In genomic region chr7:85829817-85830432, GRCh38 we compare ENCODE assay signal across 9 cellular contexts.
DNase-seq lines count a peak whose midpoint lies in the region; ATAC-seq and TF ChIP-seq lines count a peak whose summit lies in the region.
"Had no signal": no experiment of that assay in that cellular context is flagged by ENCODE, and none has a peak within 500 bp of the region (broad histone marks: within the 10 kb centered on the region; RNA-seq: fewer than 3 reads in every experiment).

No MANE protein-coding gene starts in this region.

- no peaks in the 10 kb centered on the region for H3K9me2 ChIP-seq in OCI-LY7 (ENCODE audit: insufficient read depth, low read length)

- no peak overlapping the region for H2AFZ ChIP-seq in OCI-LY7 (ENCODE audit: low read length)

- no peaks in the 10 kb centered on the region for H3K9me3 ChIP-seq in left ventricle myocardium inferior (replicated peaks)
- no peaks in the 10 kb centered on the region for H3K9me3 ChIP-seq in OCI-LY7 (ENCODE audit: low read length)
- H3K9me3 ChIP-seq in sigmoid colon, result no peaks in the 10 kb centered on the region

- H3K27me3 ChIP-seq in left ventricle myocardium inferior (ENCODE audit: low read depth) (no peaks in the 10 kb centered on the region), sigmoid colon (no peaks in the 10 kb centered on the region)

- TF ChIP-seq EP300 in sigmoid colon (IDR thresholded peaks at IDR 0.05), result no peak

- H3K36me3 ChIP-seq in left ventricle myocardium inferior (no peaks in the 10 kb centered on the region), OCI-LY7 (ENCODE audit: insufficient read depth, low read length) (no peaks in the 10 kb centered on the region), sigmoid colon (no peaks in the 10 kb centered on the region)

- POLR2A ChIA-PET in OCI-LY7 (lab: Charles Lee), result interaction anchor here (1.1 kb wide), 1 partner anchor 10 kb away, joined by 3 read pairs; no protein-coding TSS in a partner anchor

- TF ChIP-seq POLR2A in sigmoid colon (IDR thresholded peaks at IDR 0.05), result no peak

- intact Hi-C loops in left ventricle myocardium inferior (cut with micrococcal nuclease), result no loop called here
- intact Hi-C loops in Right ventricle myocardium superior (cut with DNase I), result no loop called here
- intact Hi-C loops in OCI-LY7 (cut with micrococcal nuclease; ENCODE audit: unreplicated experiment), result no loop called here
- intact Hi-C loops in sigmoid colon (cut with DNase I), result no loop called here

- H3K4me1 ChIP-seq in left ventricle myocardium inferior, result no peaks in the 10 kb centered on the region
- H3K4me1 ChIP-seq in OCI-LY7 (ENCODE audit: insufficient read depth, low read length, poor library complexity, severe bottlenecking), result no peaks in the 10 kb centered on the region
- H3K4me1 ChIP-seq in sigmoid colon, result no peaks in the 10 kb centered on the region

- 58 to 61% methylated on average over 3 of the region's 3 CpGs for WGBS in sigmoid colon, 2 donors

- no peaks in the 10 kb centered on the region for H3K79me2 ChIP-seq in OCI-LY7 (ENCODE audit: insufficient read depth, low read depth, low read length)

- H3K4me3 ChIP-seq in left ventricle myocardium inferior, result no peak overlapping the region
- H3K4me3 ChIP-seq in OCI-LY7 (ENCODE audit: low read depth, low read length, poor library complexity, severe bottlenecking), result no peak overlapping the region
- no peak overlapping the region for H3K4me3 ChIP-seq in sigmoid colon

- CTCF ChIA-PET in OCI-LY7 (lab: Charles Lee; ENCODE audit: unreplicated experiment), result interaction anchor here (0.8 kb wide), 1 partner anchor 8 kb away, joined by 3 read pairs; no protein-coding TSS in a partner anchor

- H4K20me1 ChIP-seq in OCI-LY7 (ENCODE audit: insufficient read depth, low read length), result no peaks in the 10 kb centered on the region

- H3K4me2 ChIP-seq in OCI-LY7 (ENCODE audit: low read length), result no peak overlapping the region

- peak; percentile 14 for TF ChIP-seq CTCF in left ventricle myocardium inferior (IDR thresholded peaks at IDR 0.05; ENCODE audit: borderline replicate concordance)
- peak; percentile 66 for TF ChIP-seq CTCF in OCI-LY7 (conservative IDR thresholded peaks at IDR 0.05; ENCODE audit: low read length)
- no peak for TF ChIP-seq CTCF in sigmoid colon (IDR thresholded peaks at IDR 0.05)

- no peak overlapping the region for H3K27ac ChIP-seq in left ventricle myocardium inferior (replicated peaks)
- no peak overlapping the region for H3K27ac ChIP-seq in OCI-LY7 (ENCODE audit: low read depth, low read length, poor library complexity, severe bottlenecking)
- no peak overlapping the region for H3K27ac ChIP-seq in sigmoid colon

- ATAC-seq in Right ventricle myocardium superior (ENCODE audit: poor library complexity) (no peak), esophagus mucosa (no peak), HG03196 (IDR thresholded peaks at IDR 0.05; ENCODE audit: unreplicated experiment) (no peak), GM18867 (IDR thresholded peaks at IDR 0.05; ENCODE audit: unreplicated experiment) (no peak)

- no TSS peak for BruUV-seq in OCI-LY7 (replicated peaks; lab: Mats Ljungman, UMichigan)

- DNase-seq in left ventricle myocardium inferior (no peak), Right ventricle myocardium superior (no peak), OCI-LY7 (ENCODE audit: low spot score) (peak; percentile 19), fibroblast of the conjunctiva (ENCODE audit: low read depth) (peak; percentile 30), sigmoid colon (no peak)
- DNase-seq: activated naive CD4-positive, alpha-beta T cell treated with anti-CD3 and anti-CD28 coated beads, Interleukin-2, amount 10 ng/mL, durations not matched to agents 7 days and 5 days had no signal

Comparison
In these comparisons a context has a peak if more than half of its experiments do, and no peak if none do; other contexts are left out.
1. DNase-seq: peak in OCI-LY7 (single experiment) and fibroblast of the conjunctiva (single experiment); none in left ventricle myocardium inferior (single experiment), Right ventricle myocardium superior (single experiment) and sigmoid colon (single experiment).
2. CTCF ChIP-seq: peak in left ventricle myocardium inferior (single experiment) and OCI-LY7 (single experiment); none in sigmoid colon (0 of 4).